ENCODE assay signal across 1 cellular context in the genomic region with DNA sequence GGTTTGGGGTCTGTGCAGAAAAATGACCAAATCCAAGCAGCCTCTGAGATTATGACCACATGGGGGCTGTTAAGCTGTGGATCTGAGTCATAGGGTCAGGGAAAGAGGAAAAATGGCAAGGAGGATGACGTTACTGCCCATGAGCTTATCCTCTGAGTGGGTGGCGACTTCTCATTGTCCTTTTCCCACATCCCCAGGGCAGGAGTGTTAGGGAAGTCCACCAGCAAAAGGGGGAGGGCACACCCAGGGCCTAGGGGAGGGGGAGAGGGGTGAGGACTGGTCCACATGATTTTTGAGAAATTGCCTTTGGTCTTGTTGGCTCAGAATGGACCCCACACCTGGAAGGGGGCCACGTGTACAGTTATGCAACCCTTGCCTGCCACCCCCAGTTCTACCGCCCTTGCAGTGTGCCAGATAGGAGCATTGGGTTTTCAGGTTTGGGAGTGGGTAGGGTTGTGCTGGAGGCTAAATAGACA.
TF ChIP-seq lines count a peak whose summit lies in the region.

No MANE protein-coding gene starts in this region.

TF ChIP-seq in HEK293, 187 proteins besides CTCF, POLR2A, EP300 and RAD21 (continued from another document):
- TF ChIP-seq ZFP41 (tag by site-specific recombination; IDR thresholded peaks at IDR 0.05; ENCODE audit: borderline replicate concordance) (no peak), HOXA7 (CRISPR knock-in tag; IDR thresholded peaks at IDR 0.05; ENCODE audit: borderline replicate concordance) (no peak)
- TF ChIP-seq, protein P1, sequence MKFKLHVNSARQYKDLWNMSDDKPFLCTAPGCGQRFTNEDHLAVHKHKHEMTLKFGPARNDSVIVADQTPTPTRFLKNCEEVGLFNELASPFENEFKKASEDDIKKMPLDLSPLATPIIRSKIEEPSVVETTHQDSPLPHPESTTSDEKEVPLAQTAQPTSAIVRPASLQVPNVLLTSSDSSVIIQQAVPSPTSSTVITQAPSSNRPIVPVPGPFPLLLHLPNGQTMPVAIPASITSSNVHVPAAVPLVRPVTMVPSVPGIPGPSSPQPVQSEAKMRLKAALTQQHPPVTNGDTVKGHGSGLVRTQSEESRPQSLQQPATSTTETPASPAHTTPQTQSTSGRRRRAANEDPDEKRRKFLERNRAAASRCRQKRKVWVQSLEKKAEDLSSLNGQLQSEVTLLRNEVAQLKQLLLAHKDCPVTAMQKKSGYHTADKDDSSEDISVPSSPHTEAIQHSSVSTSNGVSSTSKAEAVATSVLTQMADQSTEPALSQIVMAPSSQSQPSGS (tag by site-specific recombination; IDR thresholded peaks at IDR 0.05; ENCODE audit: low read depth) = peak; percentile 81
